In the genomic region with DNA sequence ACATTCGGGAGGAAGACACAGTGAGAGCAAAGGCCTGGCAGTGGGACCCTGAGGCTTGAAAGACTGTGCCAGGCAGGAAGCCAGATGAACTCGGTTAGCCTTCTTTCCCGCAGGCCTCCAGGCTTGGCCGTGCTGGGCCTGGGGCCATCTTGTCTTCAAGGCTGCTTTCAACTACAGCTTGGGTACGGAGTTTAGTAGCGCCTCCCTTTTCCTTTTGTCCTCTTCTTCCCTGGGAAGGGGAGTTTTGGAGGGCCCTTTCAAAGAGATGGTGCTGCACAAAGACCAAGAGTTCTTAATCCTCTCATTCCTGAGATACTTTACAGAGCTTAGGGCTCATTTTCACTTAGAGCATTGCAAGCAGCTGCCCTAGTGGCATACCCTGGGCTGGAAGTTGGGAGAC, we compare ENCODE assay signal across 17 cellular contexts.
DNase-seq lines count a peak whose midpoint lies in the region; ATAC-seq and TF ChIP-seq lines count a peak whose summit lies in the region.
"Had no signal": no experiment of that assay in that cellular context is flagged by ENCODE, and none has a peak within 500 bp of the region (broad histone marks: within the 10 kb centered on the region; RNA-seq: fewer than 3 reads in every experiment).

No MANE protein-coding gene starts in this region.

- H3K4me2 ChIP-seq in GM23338, result no peak overlapping the region

- H3F3A ChIP-seq in GM23338 (replicated peaks; ENCODE audit: low read depth), result no peaks in the 10 kb centered on the region

- no peak overlapping the region for H2AFZ ChIP-seq in GM23338

- H3K4me1 ChIP-seq in GM23338 (ENCODE audit: insufficient read depth), result peaks cover 31% of the 10 kb centered on the region
- peaks cover 36% of the 10 kb centered on the region for H3K4me1 ChIP-seq in SJCRH30
- peaks cover 5 to 93% (median 8%) of the 10 kb centered on the region in 3 donors for H3K4me1 ChIP-seq in gastroesophageal sphincter
- no peaks in the 10 kb centered on the region for H3K4me1 ChIP-seq in prostate gland (replicated peaks)

- H3K27ac ChIP-seq in GM23338 (ENCODE audit: low read depth) (peak overlapping the region; percentile 48; the same call in 1 of the 2 replicates), SJCRH30 (peak overlapping the region; percentile 88), gastroesophageal sphincter (peak overlapping the region; percentile 82 to 97 (median 94)), prostate gland (peak overlapping the region; percentile 50 to 62), WERI-Rb-1 (no peak overlapping the region)

- H3K27me3 ChIP-seq in GM23338 (ENCODE audit: insufficient read depth) (no peaks in the 10 kb centered on the region), SJCRH30 (no peaks in the 10 kb centered on the region), gastroesophageal sphincter (no peaks in the 10 kb centered on the region), prostate gland (replicated peaks; ENCODE audit: insufficient read depth) (no peaks in the 10 kb centered on the region), WERI-Rb-1 (ENCODE audit: insufficient read depth, low read depth, severe bottlenecking) (no peaks in the 10 kb centered on the region)

- no peaks in the 10 kb centered on the region for H3K9me3 ChIP-seq in SJCRH30 (replicated peaks)
- no peaks in the 10 kb centered on the region for H3K9me3 ChIP-seq in gastroesophageal sphincter
- no peaks in the 10 kb centered on the region for H3K9me3 ChIP-seq in prostate gland
- H3K9me3 ChIP-seq in WERI-Rb-1 (ENCODE audit: severe bottlenecking), result no peaks in the 10 kb centered on the region

- no peaks in the 10 kb centered on the region for H4K20me1 ChIP-seq in GM23338 (replicated peaks; ENCODE audit: insufficient read depth)

- TF ChIP-seq CTCF in GM23338 (conservative IDR thresholded peaks at IDR 0.05; ENCODE audit: low read depth in 2 of 2), result no peak
- no peak for TF ChIP-seq CTCF in gastroesophageal sphincter (IDR thresholded peaks at IDR 0.05)
- no peak for TF ChIP-seq CTCF in prostate gland (IDR thresholded peaks at IDR 0.05)
- no peak for TF ChIP-seq CTCF in WERI-Rb-1 (IDR thresholded peaks at IDR 0.05; ENCODE audit: low read depth, low read length)

- H3K4me3 ChIP-seq in GM23338 (no peak overlapping the region), SJCRH30 (no peak overlapping the region), gastroesophageal sphincter (no peak overlapping the region), prostate gland (no peak overlapping the region), WERI-Rb-1 (ENCODE audit: low read depth, low read length) (no peak overlapping the region)
- H3K4me3 ChIP-seq: lung had no signal

- no peaks in the 10 kb centered on the region; the same call in 2 of the 3 replicates for H3K9me3 Mint-ChIP-seq in GM23338
- H3K9me3 Mint-ChIP-seq: activated T-helper 1 cell treated with anti-CD3 and anti-CD28 coated beads, Interleukin-12 subunit alpha, Interleukin-12 subunit beta, Interleukin-2, Interleukin-4 antibody, amounts not matched to agents 30 ng/mL and 10 ng/mL and 1 ng/mL, durations not matched to agents 14 hours and 24 hours and 36 hours had no signal

- no peak for TF ChIP-seq EP300 in gastroesophageal sphincter (IDR thresholded peaks at IDR 0.05)

- no peaks in the 10 kb centered on the region for H3K9me2 ChIP-seq in GM23338 (ENCODE audit: insufficient read depth)

- 0 out of 2 replicates have a peak overlapping the region, but pooled peaks have one; percentile 57 for H3K27ac Mint-ChIP-seq in GM23338
- H3K27ac Mint-ChIP-seq: activated T-helper 1 cell treated with anti-CD3 and anti-CD28 coated beads, Interleukin-12 subunit alpha, Interleukin-12 subunit beta, Interleukin-2, Interleukin-4 antibody, amounts not matched to agents 30 ng/mL and 10 ng/mL and 1 ng/mL, durations not matched to agents 14 hours and 24 hours and 36 hours had no signal

- ATAC-seq in GM23338 (peak; percentile 44), gastroesophageal sphincter (no peak), GM18511 (IDR thresholded peaks at IDR 0.05; ENCODE audit: unreplicated experiment) (no peak), HG02870 (IDR thresholded peaks at IDR 0.05; ENCODE audit: unreplicated experiment) (no peak)

- peaks cover 65% of the 10 kb centered on the region for H3K4me1 Mint-ChIP-seq in GM23338

- intact Hi-C loops in prostate gland (cut with DNase I), result no loop called here

- H3K27me3 Mint-ChIP-seq in GM23338 (ENCODE audit: insufficient read depth, low read depth, poor library complexity), result peaks cover 21% of the 10 kb centered on the region

- TF ChIP-seq POLR2A in gastroesophageal sphincter (IDR thresholded peaks at IDR 0.05) (no peak), prostate gland (IDR thresholded peaks at IDR 0.05) (no peak)

- DNase-seq in GM23338 (ENCODE audit: low spot score) (peak; percentile 34), SJCRH30 (peak in 1 of 2 experiments; percentile 52), prostate gland (ENCODE audit: low spot score) (no peak), WERI-Rb-1 (no peak), NCI-H2171 (lab: John Stamatoyannopoulos, UW) (no peak)
- DNase-seq: activated CD4-positive, alpha-beta T cell treated with anti-CD3 and anti-CD28 coated beads, Interleukin-2, amount 50 U/mL, for 4 hours; amniotic stem cell; dermis blood vessel endothelial cell; H7; NCI-H2081 treated with DMSO at 0.1 percent for 48 hours; NK-92 treated with Interleukin-12 subunit alpha and Interleukin-12 subunit beta, amount 100 ng/mL, for 24 hours; occipital lobe had no signal

- no peaks in the 10 kb centered on the region for H3K36me3 ChIP-seq in GM23338 (ENCODE audit: insufficient read depth)
- H3K36me3 ChIP-seq in SJCRH30, result no peaks in the 10 kb centered on the region
- peaks cover 0 to 9% of the 10 kb centered on the region in 2 donors for H3K36me3 ChIP-seq in gastroesophageal sphincter
- no peaks in the 10 kb centered on the region for H3K36me3 ChIP-seq in prostate gland
- no peaks in the 10 kb centered on the region; the same call in 1 of the 2 replicates for H3K36me3 ChIP-seq in WERI-Rb-1

- no peaks in the 10 kb centered on the region for H3K79me2 ChIP-seq in GM23338 (replicated peaks; ENCODE audit: insufficient read depth)

- no peaks in the 10 kb centered on the region; the same call in 2 of the 3 replicates for H3K36me3 Mint-ChIP-seq in GM23338 (ENCODE audit: low read depth)

- WGBS in gastroesophageal sphincter (ENCODE audit: low coverage in 1 of 2), 2 donors, result 45 to 50% methylated on average over 4 of the region's 6 CpGs
- 83% methylated on average over 6 of the region's 6 CpGs for WGBS in prostate gland

- H3K4me3 Mint-ChIP-seq in GM23338, result no peak overlapping the region
- H3K4me3 Mint-ChIP-seq: activated T-helper 1 cell treated with anti-CD3 and anti-CD28 coated beads, Interleukin-12 subunit alpha, Interleukin-12 subunit beta, Interleukin-2, Interleukin-4 antibody, amounts not matched to agents 30 ng/mL and 10 ng/mL and 1 ng/mL, durations not matched to agents 14 hours and 24 hours and 36 hours had no signal

TF ChIP-seq in GM23338, 12 proteins besides CTCF, POLR2A, EP300 and RAD21:
- TF ChIP-seq ZNF114 (CRISPR knock-in tag; IDR thresholded peaks at IDR 0.05) (0 out of 2 replicates have a peak, but pooled peaks have one; percentile 59), STAT1 (IDR thresholded peaks at IDR 0.05; ENCODE audit: unreplicated experiment) (no peak)
TF ChIP-seq in GM23338: peak in this region for 1.
